Comparison of ENCODE assay signal across 22 cellular contexts in genomic region chr2:241752253-241752652, GRCh38. TPM values are rescaled to one million over a fixed set of nuclear protein-coding genes. Genes with fewer than 3 reads are reported as not detected.
DNase-seq lines count a peak whose midpoint lies in the region; ATAC-seq and TF ChIP-seq lines count a peak whose summit lies in the region.
"Had no signal": no experiment of that assay in that cellular context is flagged by ENCODE, and none has a peak within 500 bp of the region (broad histone marks: within the 10 kb centered on the region; RNA-seq: fewer than 3 reads in every experiment).

No MANE protein-coding gene starts in this region.

- peaks cover 0 to 10% (median 0%) of the 10 kb centered on the region in 11 experiments; a peak in 1 of 22 replicates for H4K20me1 ChIP-seq in BLaER1 treated with 17β-estradiol and CSF1 and Interleukin-3, amounts not matched to agents 10 nM and 100 nM

- no peak for TF ChIP-seq CTCF in heart right ventricle (IDR thresholded peaks at IDR 0.05)

- intact Hi-C loops in right cardiac atrium (cut with DNase I): no loop called here
- intact Hi-C loops in heart right ventricle (cut with DNase I): no loop called here

- H3K9ac ChIP-seq in BLaER1 treated with 17β-estradiol and CSF1 and Interleukin-3, amounts not matched to agents 10 nM and 100 nM: peak overlapping the region in 1 of 11 experiments; percentile 2; a peak in 3 of 22 replicates
- no peak overlapping the region for H3K9ac ChIP-seq in neuronal stem cell (ENCODE audit: low read depth, low read length, poor library complexity)
- H3K9ac ChIP-seq: GM23248 had no signal

- no peak overlapping the region for H2BK15ac ChIP-seq in neuronal stem cell (ENCODE audit: low read length)

- no peak overlapping the region for H2AFZ ChIP-seq in neuronal stem cell (ENCODE audit: low read length)
- H2AFZ ChIP-seq: GM23248 had no signal

- H4K91ac ChIP-seq in neuronal stem cell (ENCODE audit: low read depth, low read length, poor library complexity): no peak overlapping the region

- H3K9me3 ChIP-seq in right cardiac atrium (ENCODE audit: control insufficient read depth, low read length) (no peaks in the 10 kb centered on the region), heart right ventricle (peaks cover 0 to under 1% (median 0%) of the 10 kb centered on the region in 11 donors), neuronal stem cell (replicated peaks in 1 of 2; ENCODE audit: control insufficient read depth in 2 of 2, insufficient read depth in 1 of 2, low read depth in 1 of 2, low read length in 2 of 2) (no peaks in the 10 kb centered on the region)
- peaks cover 0 to 6% (median under 1%) of the 10 kb centered on the region in 11 experiments; a peak in 5 of 22 replicates for H3K9me3 ChIP-seq in BLaER1 treated with 17β-estradiol and CSF1 and Interleukin-3, amounts not matched to agents 10 nM and 100 nM (replicated peaks in 1 of 11)
- H3K9me3 ChIP-seq: A549 had no signal

- WGBS in right cardiac atrium: 97% methylated on average over 14 of the region's 14 CpGs
- 97 to 99% methylated on average over 14 of the region's 14 CpGs for WGBS in heart right ventricle, 2 donors
- WGBS in neuronal stem cell (ENCODE audit: extremely low coverage in 2 of 2, insufficient read length in 2 of 2, insufficient replicate concordance in 1 of 2), 2 donors: no CpG with 5 or more reads among the region's 14 CpGs

- no peak overlapping the region for H3K4ac ChIP-seq in neuronal stem cell (ENCODE audit: low read length)

- H2BK5ac ChIP-seq in neuronal stem cell (ENCODE audit: low read length): peak overlapping the region; percentile 42

- H3K18ac ChIP-seq in neuronal stem cell (ENCODE audit: low read length): peak overlapping the region; percentile 2

- no peak overlapping the region for H3K14ac ChIP-seq in neuronal stem cell (ENCODE audit: low read length)

- H3K36me3 ChIP-seq in heart right ventricle (peaks cover 0 to 68% (median 14%) of the 10 kb centered on the region in 9 donors), neuronal stem cell (replicated peaks in 1 of 2; ENCODE audit: control insufficient read depth in 2 of 2, insufficient read depth in 2 of 2, low read length in 2 of 2) (peaks cover 20 to 48% of the 10 kb centered on the region in 2 donors)
- peaks cover 39 to 85% (median 57%) of the 10 kb centered on the region in 11 experiments for H3K36me3 ChIP-seq in BLaER1 treated with 17β-estradiol and CSF1 and Interleukin-3, amounts not matched to agents 10 nM and 100 nM

- H4K8ac ChIP-seq in neuronal stem cell (ENCODE audit: low read depth, low read length): no peak overlapping the region

- peak overlapping the region; percentile 44 for H3K23ac ChIP-seq in neuronal stem cell (ENCODE audit: low read depth, low read length, poor library complexity)

- H3K4me1 ChIP-seq in right cardiac atrium (ENCODE audit: control insufficient read depth, insufficient read depth, low read length) (no peaks in the 10 kb centered on the region), heart right ventricle (peaks cover 0 to 17% (median 5%) of the 10 kb centered on the region in 9 donors), neuronal stem cell (ENCODE audit: control insufficient read depth in 2 of 2, insufficient read depth in 1 of 2, low read depth in 1 of 2, low read length in 2 of 2) (peaks cover 0 to 2% of the 10 kb centered on the region in 2 donors)
- peaks cover 29 to 43% (median 37%) of the 10 kb centered on the region in 10 experiments for H3K4me1 ChIP-seq in BLaER1 treated with 17β-estradiol and CSF1 and Interleukin-3, amounts not matched to agents 10 nM and 100 nM
- H3K4me1 ChIP-seq: A549 had no signal

- H2AK5ac ChIP-seq in neuronal stem cell (ENCODE audit: low read depth, low read length): peak overlapping the region; percentile 14

- no peak for ATAC-seq in right cardiac atrium
- no peak for ATAC-seq in heart right ventricle
- ATAC-seq: A549, GM12878 had no signal

- peak overlapping the region; percentile 76 to 92 (median 89) for H3K4me2 ChIP-seq in BLaER1 treated with 17β-estradiol and CSF1 and Interleukin-3, amounts not matched to agents 10 nM and 100 nM
- no peak overlapping the region for H3K4me2 ChIP-seq in neuronal stem cell (ENCODE audit: insufficient read depth, low read length, poor library complexity, severe bottlenecking)
- H3K4me2 ChIP-seq: A549 had no signal

- H3K79me1 ChIP-seq in neuronal stem cell (ENCODE audit: low read depth, low read length): peaks cover 10% of the 10 kb centered on the region

- no peak overlapping the region for H3K27ac ChIP-seq in right cardiac atrium (ENCODE audit: low read length)
- no peak overlapping the region for H3K27ac ChIP-seq in heart right ventricle
- peak overlapping the region in 7 of 11 experiments; percentile 12 to 62 (median 57); a peak in 7 of 22 replicates for H3K27ac ChIP-seq in BLaER1 treated with 17β-estradiol and CSF1 and Interleukin-3, amounts not matched to agents 10 nM and 100 nM
- H3K27ac ChIP-seq in neuronal stem cell (replicated peaks; ENCODE audit: low read length): no peak overlapping the region
- H3K27ac ChIP-seq: GM23248 had no signal

- DNase-seq in right cardiac atrium: peak in 2 of 3 donors; percentile 28 to 37
- no peak for DNase-seq in heart right ventricle
- no peak for DNase-seq in neuronal stem cell (ENCODE audit: low spot score)
- DNase-seq in NCI-H69 (lab: John Stamatoyannopoulos, UW): no peak
- no peak for DNase-seq in NCI-H1694 treated with DMSO at 0.1 percent for 48 hours (lab: John Stamatoyannopoulos, UW)
- DNase-seq: 8988T; ACHN; CD4-positive, alpha-beta T cell; CD8-positive, alpha-beta memory T cell; DMS 273 treated with DMSO at 0.1 percent for 48 hours; DMS79; EL; GDM1; GM23248; H7; HCEC 1CT had no signal

- no peak overlapping the region for H2BK120ac ChIP-seq in neuronal stem cell (ENCODE audit: low read depth, low read length)

- H2BK12ac ChIP-seq in neuronal stem cell (ENCODE audit: low read length): peak overlapping the region; percentile 73

- H3K4me3 ChIP-seq in right cardiac atrium (ENCODE audit: low read length): no peak overlapping the region
- no peak overlapping the region for H3K4me3 ChIP-seq in heart right ventricle
- H3K4me3 ChIP-seq in BLaER1 treated with 17β-estradiol and CSF1 and Interleukin-3, amounts not matched to agents 10 nM and 100 nM: no peak overlapping the region
- H3K4me3 ChIP-seq in neuronal stem cell (ENCODE audit: low read length in 2 of 2): no peak overlapping the region
- H3K4me3 ChIP-seq: A549, GM12878, GM23248 had no signal

- H3K27me3 ChIP-seq in right cardiac atrium (ENCODE audit: control insufficient read depth, insufficient read depth): no peaks in the 10 kb centered on the region
- no peaks in the 10 kb centered on the region for H3K27me3 ChIP-seq in heart right ventricle
- H3K27me3 ChIP-seq in BLaER1 treated with 17β-estradiol and CSF1 and Interleukin-3, amounts not matched to agents 10 nM and 100 nM: no peaks in the 10 kb centered on the region
- no peaks in the 10 kb centered on the region for H3K27me3 ChIP-seq in neuronal stem cell (ENCODE audit: control insufficient read depth in 3 of 3, insufficient read depth in 3 of 3, low read depth in 1 of 3, low read length in 3 of 3)

RNA-seq across cellular contexts. Expression of gene D2HGDH, which starts 17.8 kb away (rescaled TPM):
- 10 to 100 TPM; 16.1 to 22.3 (median 18.3) TPM for total RNA-seq in right cardiac atrium
- 16.0 TPM for polyA plus RNA-seq in right cardiac atrium
- 10 to 100 TPM; 15.1 to 22.8 (median 19.1) TPM for total RNA-seq in heart right ventricle
- polyA plus RNA-seq in heart right ventricle: 10 to 100 TPM in 1 of 2 donors, 1 to 10 TPM in 1; 7.6 to 24.7 TPM
- polyA plus RNA-seq in neuronal stem cell (2013, experiment 1 of 2): 5.2 TPM
- polyA plus RNA-seq in neuronal stem cell (2013, experiment 2 of 2): 5.3 TPM

RNA-seq across cellular contexts. Expression of gene GAL3ST2, which starts 24.4 kb away (rescaled TPM):
- total RNA-seq in right cardiac atrium (under 1 TPM in 2 of 4 donors, not detected in 2; 0.23 to 0.29 TPM), heart right ventricle (under 1 TPM in 3 of 10 donors, not detected in 7; 0.19 to 0.28 (median 0.23) TPM)
- polyA plus RNA-seq in right cardiac atrium (0.09 TPM), heart right ventricle (not detected)
- polyA plus RNA-seq in neuronal stem cell (2013, experiment 1 of 2): 0.45 TPM
- polyA plus RNA-seq in neuronal stem cell (2013, experiment 2 of 2): 0.47 TPM
- total RNA-seq: GM23248, H1 had no signal
- polyA plus RNA-seq: BJ; CD14-positive monocyte; CD8-positive, alpha-beta memory T cell; GM23248; H1 had no signal

RNA-seq across cellular contexts. Expression of gene ING5, which starts 50.4 kb away (rescaled TPM):
- 10 to 100 TPM; 20.8 to 21.7 (median 21.0) TPM for total RNA-seq in right cardiac atrium
- polyA plus RNA-seq in right cardiac atrium: 25.6 TPM
- 10 to 100 TPM; 10.4 to 24.6 (median 17.4) TPM for total RNA-seq in heart right ventricle
- polyA plus RNA-seq in heart right ventricle: 10 to 100 TPM; 19.0 to 49.9 TPM
- polyA plus RNA-seq in neuronal stem cell (2013, experiment 1 of 2): 25.2 TPM
- 27.0 TPM for polyA plus RNA-seq in neuronal stem cell (2013, experiment 2 of 2)

RNA-seq across cellular contexts. Expression of gene NEU4, which starts 56.7 kb away (rescaled TPM):
- total RNA-seq in right cardiac atrium (1 to 10 TPM in 1 of 4 donors, under 1 TPM in 2, not detected in 1; 0.17 to 1.4 (median 0.84) TPM), heart right ventricle (1 to 10 TPM in 1 of 10 donors, under 1 TPM in 7, not detected in 2; 0.07 to 1.2 (median 0.46) TPM)
- polyA plus RNA-seq in right cardiac atrium (0.68 TPM), heart right ventricle (1 to 10 TPM in 1 of 2 donors, under 1 TPM in 1; 0.22 to 1.0 TPM)
- 0.45 TPM for polyA plus RNA-seq in neuronal stem cell (2013, experiment 1 of 2)
- polyA plus RNA-seq in neuronal stem cell (2013, experiment 2 of 2): 0.37 TPM
- total RNA-seq: CD8-positive, alpha-beta memory T cell; GM23248; H7 had no signal
- polyA plus RNA-seq: BJ; CD8-positive, alpha-beta memory T cell; GM23248 had no signal

Comparison
In these comparisons a context has a peak if more than half of its experiments do, and no peak if none do; other contexts are left out.
1. DNase-seq: peak in right cardiac atrium (2 of 3); none in heart right ventricle (0 of 2), neuronal stem cell (single experiment), NCI-H69 (single experiment) and NCI-H1694 treated with DMSO at 0.1 percent for 48 hours (single experiment).
2. H3K27ac ChIP-seq: peak in BLaER1 treated with 17β-estradiol and CSF1 and Interleukin-3, amounts not matched to agents 10 nM and 100 nM (7 of 11); none in right cardiac atrium (single experiment), heart right ventricle (0 of 10) and neuronal stem cell (single experiment).